ENCODE assay signal across 8 cellular contexts in genomic region chr2:131528981-131529863, GRCh38. TPM values are rescaled to one million over a fixed set of nuclear protein-coding genes. Genes with fewer than 3 reads are reported as not detected.
A peak's percentile ranks its signal among the peaks of the same experiment; 100 is the strongest.
DNase-seq lines count a peak whose midpoint lies in the region; ATAC-seq and TF ChIP-seq lines count a peak whose summit lies in the region.
"Not testable (repeated sequence)": the region's sequence is repeated elsewhere in the genome, so short reads cannot be mapped to it uniquely, and the experiment has no call there.
"Had no signal": no experiment of that assay in that cellular context is flagged by ENCODE, and none has a peak within 500 bp of the region (broad histone marks: within the 10 kb centered on the region; RNA-seq: fewer than 3 reads in every experiment).

No MANE protein-coding gene starts in this region.

- not testable (repeated sequence) for TF ChIP-seq POLR2A in heart left ventricle (IDR thresholded peaks at IDR 0.05)

- H3K4me1 Mint-ChIP-seq in activated naive CD4-positive, alpha-beta T cell treated with anti-CD3 and anti-CD28 coated beads, Interleukin-2, amount 10 ng/mL, durations not matched to agents 7 days and 5 days: peaks cover 17% of the 10 kb centered on the region

- H4K20me1 ChIP-seq in osteoblast (ENCODE audit: insufficient read depth, low read length): not testable (repeated sequence)

- intact Hi-C loops in heart left ventricle (cut with DNase I): not testable (repeated sequence)

- peak overlapping the region; percentile 29 for H3K4me2 ChIP-seq in osteoblast (ENCODE audit: insufficient read depth, low read length)

- ATAC-seq in GM18517 (IDR thresholded peaks at IDR 0.05; ENCODE audit: unreplicated experiment): peak; percentile 77
- ATAC-seq in GM21528 (IDR thresholded peaks at IDR 0.05; ENCODE audit: low FRiP score, unreplicated experiment): peak; percentile 57
- ATAC-seq in HG03064 (IDR thresholded peaks at IDR 0.05; ENCODE audit: low read depth, unreplicated experiment): peak; percentile 55
- peak in 1 of 4 donors; percentile 33 for ATAC-seq in heart left ventricle

- H3K27me3 Mint-ChIP-seq in activated naive CD4-positive, alpha-beta T cell treated with anti-CD3 and anti-CD28 coated beads, Interleukin-2, amount 10 ng/mL, durations not matched to agents 7 days and 5 days: peaks cover 18% of the 10 kb centered on the region

- DNase-seq in NCI-H2227 (lab: John Stamatoyannopoulos, UW; ENCODE audit: unreplicated experiment) (peak; percentile 54), osteoblast (ENCODE audit: insufficient read length, low spot score, missing footprints) (peak; percentile 67)
- DNase-seq in activated naive CD4-positive, alpha-beta T cell treated with anti-CD3 and anti-CD28 coated beads, Interleukin-2, amount 10 ng/mL, durations not matched to agents 7 days and 5 days; heart left ventricle: not testable (repeated sequence)

- H2AFZ ChIP-seq in osteoblast (ENCODE audit: low read length): peak overlapping the region; percentile 56

- H3K4me3 Mint-ChIP-seq in activated naive CD4-positive, alpha-beta T cell treated with anti-CD3 and anti-CD28 coated beads, Interleukin-2, amount 10 ng/mL, durations not matched to agents 7 days and 5 days: peak overlapping the region; percentile 64

- not testable (repeated sequence) for H3K27ac ChIP-seq in heart left ventricle; osteoblast (ENCODE audit: low read depth, low read length)

- H3K36me3 ChIP-seq in heart left ventricle; osteoblast (ENCODE audit: insufficient read depth, low read length): not testable (repeated sequence)

- CTCF ChIA-PET in activated naive CD4-positive, alpha-beta T cell treated with anti-CD3 and anti-CD28 coated beads, Interleukin-2, amount 10 ng/mL, durations not matched to agents 7 days and 5 days (lab: Charles Lee): interaction anchor here (0.7 to 1.8 kb wide), 2 partner anchors 16 to 37 kb away, joined by 3 to 6 read pairs; partner anchors contain the start of gene MZT2A

- H3K9me3 ChIP-seq in heart left ventricle; osteoblast (ENCODE audit: low read depth, low read length): not testable (repeated sequence)

- not testable (repeated sequence) for H3K27ac Mint-ChIP-seq in activated naive CD4-positive, alpha-beta T cell treated with anti-CD3 and anti-CD28 coated beads, Interleukin-2, amount 10 ng/mL, durations not matched to agents 7 days and 5 days

- WGBS in heart left ventricle, 4 donors: 65 to 83% (median 72%) methylated on average over 16 to 25 of the region's 26 CpGs

- not testable (repeated sequence) for TF ChIP-seq CTCF in heart left ventricle (IDR thresholded peaks at IDR 0.05); osteoblast (IDR thresholded peaks at IDR 0.05; ENCODE audit: extremely low read depth, low read depth, low read length)

- H3K4me1 ChIP-seq in heart left ventricle; osteoblast (ENCODE audit: insufficient read depth, low read length): not testable (repeated sequence)

- not testable (repeated sequence) for H3K36me3 Mint-ChIP-seq in activated naive CD4-positive, alpha-beta T cell treated with anti-CD3 and anti-CD28 coated beads, Interleukin-2, amount 10 ng/mL, durations not matched to agents 7 days and 5 days

- not testable (repeated sequence) for H3K79me2 ChIP-seq in osteoblast (ENCODE audit: insufficient read depth, low read length)

- peak overlapping the region in 8 of 12 donors; percentile 34 to 54 (median 48) for H3K4me3 ChIP-seq in heart left ventricle
- H3K4me3 ChIP-seq in osteoblast (ENCODE audit: insufficient read depth, low read length): peak overlapping the region; percentile 25

- H3K9me3 Mint-ChIP-seq in activated naive CD4-positive, alpha-beta T cell treated with anti-CD3 and anti-CD28 coated beads, Interleukin-2, amount 10 ng/mL, durations not matched to agents 7 days and 5 days: not testable (repeated sequence)

- H3K27me3 ChIP-seq in heart left ventricle; osteoblast (ENCODE audit: insufficient read depth, low read length): not testable (repeated sequence)

RNA-seq across cellular contexts. Expression of gene CCDC74A, which starts 1.5 kb away (rescaled TPM):
- 1 to 10 TPM in 6 of 9 donors, under 1 TPM in 3; 0.46 to 2.7 (median 1.6) TPM for total RNA-seq in heart left ventricle
- 1 to 10 TPM; 1.0 to 1.1 TPM for polyA plus RNA-seq in heart left ventricle
- total RNA-seq in osteoblast: 13.4 and 15.9 TPM in 2 replicates

RNA-seq across cellular contexts. Expression of gene MZT2A, which starts 37.0 kb away (rescaled TPM):
- total RNA-seq in heart left ventricle (100 to 1,000 TPM; 112 to 438 (median 192) TPM), osteoblast (45.2 and 59.8 TPM in 2 replicates)
- polyA plus RNA-seq in heart left ventricle: 100 to 1,000 TPM; 263 to 345 TPM

RNA-seq across cellular contexts. Expression of gene TUBA3D, which starts 53.3 kb away (rescaled TPM):
- total RNA-seq in heart left ventricle: 100 to 1,000 TPM in 4 of 9 donors, 10 to 100 TPM in 2, 1 to 10 TPM in 3; 5.5 to 835 (median 94.9) TPM
- polyA plus RNA-seq in heart left ventricle: 100 to 1,000 TPM; 106 to 831 TPM
- not detected in 2 replicates for total RNA-seq in osteoblast
- total RNA-seq: dermis microvascular lymphatic vessel endothelial cell had no signal
